ENCODE assay signal across 8 cellular contexts in genomic region chr5:131171276-131171815, GRCh38. TPM values are rescaled to one million over a fixed set of nuclear protein-coding genes. Genes with fewer than 3 reads are reported as not detected.
A peak's percentile ranks its signal among the peaks of the same experiment; 100 is the strongest.
DNase-seq lines count a peak whose midpoint lies in the region; ATAC-seq and TF ChIP-seq lines count a peak whose summit lies in the region.

No MANE protein-coding gene starts in this region.

- no peaks in the 10 kb centered on the region for H3K36me3 ChIP-seq in skeletal muscle satellite cell (ENCODE audit: insufficient read depth, low read length)

- DNase-seq in CD14-positive monocyte (ENCODE audit: low spot score) (no peak), left ventricle myocardium superior (no peak), DMS79 (lab: John Stamatoyannopoulos, UW) (no peak), KBM-7 (no peak)
- peak; percentile 17 for DNase-seq in activated T-helper 1 cell treated with anti-CD3 and anti-CD28 coated beads, Interleukin-12 subunit alpha, Interleukin-12 subunit beta, Interleukin-2, Interleukin-4 antibody, amounts not matched to agents 30 ng/mL and 10 ng/mL and 1 ng/mL, durations not matched to agents 14 hours and 24 hours and 36 hours (ENCODE audit: low spot score)

- H3K27ac Mint-ChIP-seq in CD14-positive monocyte = peak overlapping the region; percentile 89 to 97 (median 95)
- peak overlapping the region; percentile 98 for H3K27ac Mint-ChIP-seq in activated T-helper 1 cell treated with anti-CD3 and anti-CD28 coated beads, Interleukin-12 subunit alpha, Interleukin-12 subunit beta, Interleukin-2, Interleukin-4 antibody, amounts not matched to agents 30 ng/mL and 10 ng/mL and 1 ng/mL, durations not matched to agents 14 hours and 24 hours and 36 hours

- intact Hi-C loops in CD14-positive monocyte (cut with micrococcal nuclease) (loop anchor here in 1 of 2 donors (5.0 kb wide), 1 partner anchor 81 kb away; no protein-coding TSS in a partner anchor), left ventricle myocardium superior (cut with micrococcal nuclease) (loop anchor here (10.0 kb wide), 1 partner anchor 243 kb away; no protein-coding TSS in a partner anchor)
- intact Hi-C loops in activated T-helper 1 cell treated with anti-CD3 and anti-CD28 coated beads, Interleukin-12 subunit alpha, Interleukin-12 subunit beta, Interleukin-2, Interleukin-4 antibody, amounts not matched to agents 30 ng/mL and 10 ng/mL and 1 ng/mL, durations not matched to agents 14 hours and 24 hours and 36 hours (cut with micrococcal nuclease) = loop anchor here (1.0 to 10.0 kb wide), 2 partner anchors 8 to 853 kb away; no protein-coding TSS in a partner anchor

- H3K4me1 ChIP-seq in skeletal muscle satellite cell (ENCODE audit: control insufficient read depth, insufficient read depth, low read length) = peaks cover 10% of the 10 kb centered on the region

- no peaks in the 10 kb centered on the region for H3K27me3 ChIP-seq in skeletal muscle satellite cell (ENCODE audit: control insufficient read depth, insufficient read depth, low read length)

- H3K36me3 Mint-ChIP-seq in CD14-positive monocyte = no peaks in the 10 kb centered on the region
- H3K36me3 Mint-ChIP-seq in activated T-helper 1 cell treated with anti-CD3 and anti-CD28 coated beads, Interleukin-12 subunit alpha, Interleukin-12 subunit beta, Interleukin-2, Interleukin-4 antibody, amounts not matched to agents 30 ng/mL and 10 ng/mL and 1 ng/mL, durations not matched to agents 14 hours and 24 hours and 36 hours (ENCODE audit: low read depth) = peaks cover 5% of the 10 kb centered on the region

- ATAC-seq in HG03060 (IDR thresholded peaks at IDR 0.05; ENCODE audit: low read depth, unreplicated experiment) (peak; percentile 0), left ventricle myocardium superior (peak; percentile 1), GM19328 (IDR thresholded peaks at IDR 0.05; ENCODE audit: unreplicated experiment) (no peak)

- H3K4me2 ChIP-seq in skeletal muscle satellite cell (ENCODE audit: low read length) = peak overlapping the region; percentile 96

- no peaks in the 10 kb centered on the region for H3K9me3 Mint-ChIP-seq in CD14-positive monocyte
- H3K9me3 Mint-ChIP-seq in activated T-helper 1 cell treated with anti-CD3 and anti-CD28 coated beads, Interleukin-12 subunit alpha, Interleukin-12 subunit beta, Interleukin-2, Interleukin-4 antibody, amounts not matched to agents 30 ng/mL and 10 ng/mL and 1 ng/mL, durations not matched to agents 14 hours and 24 hours and 36 hours = no peaks in the 10 kb centered on the region

- H3K4me3 Mint-ChIP-seq in CD14-positive monocyte = peak overlapping the region; percentile 94 to 96
- peak overlapping the region; percentile 99 for H3K4me3 Mint-ChIP-seq in activated T-helper 1 cell treated with anti-CD3 and anti-CD28 coated beads, Interleukin-12 subunit alpha, Interleukin-12 subunit beta, Interleukin-2, Interleukin-4 antibody, amounts not matched to agents 30 ng/mL and 10 ng/mL and 1 ng/mL, durations not matched to agents 14 hours and 24 hours and 36 hours

- peak overlapping the region; percentile 77 for H3K9ac ChIP-seq in skeletal muscle satellite cell (ENCODE audit: low read depth, low read length)

- H3K4me1 Mint-ChIP-seq in CD14-positive monocyte = peaks cover 26% of the 10 kb centered on the region
- peaks cover 48% of the 10 kb centered on the region for H3K4me1 Mint-ChIP-seq in activated T-helper 1 cell treated with anti-CD3 and anti-CD28 coated beads, Interleukin-12 subunit alpha, Interleukin-12 subunit beta, Interleukin-2, Interleukin-4 antibody, amounts not matched to agents 30 ng/mL and 10 ng/mL and 1 ng/mL, durations not matched to agents 14 hours and 24 hours and 36 hours (ENCODE audit: low read depth)

- no peak for TF ChIP-seq CTCF in CD14-positive monocyte (IDR thresholded peaks at IDR 0.05)

- H3K27me3 Mint-ChIP-seq in CD14-positive monocyte (ENCODE audit: low read depth in 3 of 3) = peaks cover 0 to 4% (median 0%) of the 10 kb centered on the region in 3 donors
- no peaks in the 10 kb centered on the region for H3K27me3 Mint-ChIP-seq in activated T-helper 1 cell treated with anti-CD3 and anti-CD28 coated beads, Interleukin-12 subunit alpha, Interleukin-12 subunit beta, Interleukin-2, Interleukin-4 antibody, amounts not matched to agents 30 ng/mL and 10 ng/mL and 1 ng/mL, durations not matched to agents 14 hours and 24 hours and 36 hours (ENCODE audit: insufficient read depth)

- in situ Hi-C loops in KBM-7 (cut with MboI; ENCODE audit: low pct_unique_long_range_greater_than_20kb, low sequenced_read_pairs) = loop anchor here (25.0 kb wide), 1 partner anchor 216 kb away; no protein-coding TSS in a partner anchor

- no peaks in the 10 kb centered on the region for H3K9me3 ChIP-seq in skeletal muscle satellite cell (replicated peaks; ENCODE audit: low read length)

- peak overlapping the region; percentile 79 for H3K4me3 ChIP-seq in skeletal muscle satellite cell (ENCODE audit: low read length)

RNA-seq across cellular contexts. Expression of gene LYRM7, which starts 0.6 kb away (rescaled TPM):
- 1 to 10 TPM; 3.1 to 3.2 TPM for polyA plus RNA-seq in CD14-positive monocyte
- total RNA-seq in activated T-helper 1 cell treated with anti-CD3 and anti-CD28 coated beads, Interleukin-12 subunit alpha, Interleukin-12 subunit beta, Interleukin-2, Interleukin-4 antibody, amounts not matched to agents 30 ng/mL and 10 ng/mL and 1 ng/mL, durations not matched to agents 14 hours and 24 hours and 36 hours = 13.7 and 15.8 TPM in 2 replicates
- total RNA-seq in left ventricle myocardium superior = 34.9 TPM
- total RNA-seq in skeletal muscle satellite cell (2012; rRNA removed) = 7.6 and 7.9 TPM in 2 replicates

RNA-seq across cellular contexts. Expression of gene HINT1, which starts 6.3 kb away (rescaled TPM):
- 100 to 1,000 TPM; 191 to 223 TPM for polyA plus RNA-seq in CD14-positive monocyte
- total RNA-seq in activated T-helper 1 cell treated with anti-CD3 and anti-CD28 coated beads, Interleukin-12 subunit alpha, Interleukin-12 subunit beta, Interleukin-2, Interleukin-4 antibody, amounts not matched to agents 30 ng/mL and 10 ng/mL and 1 ng/mL, durations not matched to agents 14 hours and 24 hours and 36 hours = 249 and 262 TPM in 2 replicates
- 187 TPM for total RNA-seq in left ventricle myocardium superior
- total RNA-seq in skeletal muscle satellite cell (2012; rRNA removed) = 135 and 172 TPM in 2 replicates
